ENCODE assay signal across 21 cellular contexts in genomic region chr5:145521066-145521465, GRCh38.
"Had no signal": no experiment of that assay in that cellular context is flagged by ENCODE, and none has a peak within 500 bp of the region (broad histone marks: within the 10 kb centered on the region; RNA-seq: fewer than 3 reads in every experiment).

No MANE protein-coding gene starts in this region.

- H3K4me1 ChIP-seq: transverse colon had no signal

- H3K27ac Mint-ChIP-seq: activated naive CD8-positive, alpha-beta T cell treated with anti-CD3 and anti-CD28 coated beads for 36 hours; activated T-helper 17 cell treated with anti-CD3 and anti-CD28 coated beads, Interleukin-2, amount 50 U/mL, for 72 hours; endodermal cell; immature natural killer cell; natural killer cell treated with Interleukin-12 subunit alpha and Interleukin-12 subunit beta and Interleukin-15 and Interleukin-18, amount 100 ng/mL, for 72 hours; stimulated activated memory B cell treated with anti-CD40 and anti-IgM and Interleukin-4, amounts not matched to agents 10 μg/mL and 1 μg/mL and 100 μg/mL, for 72 hours; T-cell; T-helper 2 cell treated with Interferon-gamma antibody and Interleukin-4, amounts not matched to agents 5 μg/mL and 100 μg/mL, for 36 hours had no signal

- H3K4me1 Mint-ChIP-seq: activated naive CD8-positive, alpha-beta T cell treated with anti-CD3 and anti-CD28 coated beads for 36 hours; activated T-helper 17 cell treated with anti-CD3 and anti-CD28 coated beads, Interleukin-2, amount 50 U/mL, for 72 hours; endodermal cell; immature natural killer cell; stimulated activated memory B cell treated with anti-CD40 and anti-IgM and Interleukin-4, amounts not matched to agents 10 μg/mL and 1 μg/mL and 100 μg/mL, for 72 hours; T-cell had no signal

- ATAC-seq: activated T-helper 17 cell treated with anti-CD3 and anti-CD28 coated beads, Interleukin-2, amount 50 U/mL, for 72 hours; natural killer cell treated with Interleukin-12 subunit alpha and Interleukin-12 subunit beta and Interleukin-15 and Interleukin-18, amount 100 ng/mL, for 72 hours; sciatic nerve; stimulated activated memory B cell treated with anti-CD40 and anti-IgM and Interleukin-4, amounts not matched to agents 10 μg/mL and 1 μg/mL and 100 μg/mL, for 72 hours; T-cell had no signal

- H3K4me3 ChIP-seq: cardiac muscle cell, smooth muscle cell, transverse colon had no signal

- H3K27ac ChIP-seq: cardiac muscle cell, epithelial cell of prostate, transverse colon, WERI-Rb-1 had no signal

- H3K4me3 Mint-ChIP-seq: activated naive CD8-positive, alpha-beta T cell treated with anti-CD3 and anti-CD28 coated beads for 36 hours; activated T-helper 17 cell treated with anti-CD3 and anti-CD28 coated beads, Interleukin-2, amount 50 U/mL, for 72 hours; endodermal cell; immature natural killer cell; natural killer cell treated with Interleukin-12 subunit alpha and Interleukin-12 subunit beta and Interleukin-15 and Interleukin-18, amount 100 ng/mL, for 72 hours; stimulated activated memory B cell treated with anti-CD40 and anti-IgM and Interleukin-4, amounts not matched to agents 10 μg/mL and 1 μg/mL and 100 μg/mL, for 72 hours; T-cell; T-helper 2 cell treated with Interferon-gamma antibody and Interleukin-4, amounts not matched to agents 5 μg/mL and 100 μg/mL, for 36 hours had no signal

- H3K36me3 Mint-ChIP-seq: activated naive CD8-positive, alpha-beta T cell treated with anti-CD3 and anti-CD28 coated beads for 36 hours; immature natural killer cell; natural killer cell treated with Interleukin-12 subunit alpha and Interleukin-12 subunit beta and Interleukin-15 and Interleukin-18, amount 100 ng/mL, for 72 hours; stimulated activated memory B cell treated with anti-CD40 and anti-IgM and Interleukin-4, amounts not matched to agents 10 μg/mL and 1 μg/mL and 100 μg/mL, for 72 hours; T-cell had no signal

- H3K36me3 ChIP-seq: cardiac muscle cell, transverse colon, WERI-Rb-1 had no signal

- DNase-seq: activated CD4-positive, alpha-beta T cell treated with anti-CD3 and anti-CD28 coated beads for 1 hour; activated CD4-positive, alpha-beta T cell treated with anti-CD3 and anti-CD28 coated beads, Interleukin-2, amount 50 U/mL, for 1 hour; activated naive CD8-positive, alpha-beta T cell treated with anti-CD3 and anti-CD28 coated beads for 36 hours; activated T-cell treated with anti-CD3 and anti-CD28 coated beads, Interleukin-2, amount 50 U/mL, for 1 hour; cortex of kidney; endodermal cell; immature natural killer cell; midbrain; nucleus accumbens; stimulated activated CD4-positive, alpha-beta T cell treated with anti-CD3 and anti-CD28 coated beads, Interleukin-15, amount 100 ng/mL, for 24 hours; T-cell; transverse colon; WERI-Rb-1 had no signal

- H3K27me3 ChIP-seq: cardiac muscle cell, transverse colon had no signal

- H3K27me3 Mint-ChIP-seq: activated naive CD8-positive, alpha-beta T cell treated with anti-CD3 and anti-CD28 coated beads for 36 hours; activated T-helper 17 cell treated with anti-CD3 and anti-CD28 coated beads, Interleukin-2, amount 50 U/mL, for 72 hours; natural killer cell treated with Interleukin-12 subunit alpha and Interleukin-12 subunit beta and Interleukin-15 and Interleukin-18, amount 100 ng/mL, for 72 hours; stimulated activated memory B cell treated with anti-CD40 and anti-IgM and Interleukin-4, amounts not matched to agents 10 μg/mL and 1 μg/mL and 100 μg/mL, for 72 hours; T-cell had no signal
